Comparison of ENCODE assay signal across 8 cellular contexts in the genomic region with DNA sequence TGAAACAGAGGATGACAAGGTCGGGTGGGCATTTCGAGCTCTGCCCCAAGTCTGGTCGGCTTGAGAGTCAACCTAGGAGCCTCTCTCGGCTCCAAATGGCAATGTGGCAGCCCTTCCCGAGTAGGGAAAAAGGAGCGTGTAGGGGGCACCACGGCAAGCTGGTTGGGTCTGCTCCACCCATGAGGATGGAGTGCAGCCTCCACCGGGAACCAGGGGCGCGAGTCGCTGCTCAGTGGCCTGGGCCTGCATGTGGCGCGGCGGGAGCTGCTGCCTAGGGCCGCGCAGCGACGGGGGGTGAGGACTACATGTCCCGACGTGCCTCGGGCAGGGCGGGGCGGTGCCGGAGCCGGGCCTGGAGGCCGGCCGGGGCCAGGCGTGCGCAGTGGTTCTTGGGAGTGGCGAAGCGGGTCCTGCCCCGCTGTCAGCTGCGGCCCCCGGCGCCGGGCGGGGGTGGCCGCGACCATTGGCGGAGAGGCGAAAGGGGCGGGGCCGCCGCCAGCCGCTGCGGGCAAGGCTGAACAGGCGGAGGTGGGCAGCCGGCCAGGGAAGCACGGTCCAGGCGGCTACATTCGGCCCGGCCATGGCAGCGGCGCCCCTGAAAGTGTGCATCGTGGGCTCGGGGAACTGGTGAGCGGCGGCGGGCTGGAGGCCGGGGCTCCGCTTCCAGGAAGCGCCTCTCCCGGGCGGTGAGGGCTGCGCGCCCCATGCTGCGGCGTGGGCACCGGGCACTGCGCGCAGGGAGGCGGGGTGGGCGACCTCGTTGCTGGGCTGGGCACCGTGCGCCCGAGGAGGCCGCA. TPM values are rescaled to one million over a fixed set of nuclear protein-coding genes. Genes with fewer than 3 reads are reported as not detected.
DNase-seq lines count a peak whose midpoint lies in the region; TF ChIP-seq lines count a peak whose summit lies in the region.

A gene (plus strand): TSS at position 489 of the 797 bp plus-strand sequence. CDS start 92 bp downstream, at position 581.

- peak; percentile 94 for DNase-seq in HCEC 1CT
- peak; percentile 96 for DNase-seq in MM.1S
- peak; percentile 92 for DNase-seq in SIG-M5 treated with dmso at 0.1 percent for 504 hours (lab: John Stamatoyannopoulos, UW; ENCODE audit: unreplicated experiment)
- DNase-seq in activated gamma-delta T cell treated with Interleukin-2 at 50 U/mL for 16 hours, result peak; percentile 88
- DNase-seq in fibroblast of villous mesenchyme (ENCODE audit: low read depth), result peak; percentile 93
- peak; percentile 86 for DNase-seq in neural crest cell (ENCODE audit: low read depth, low spot score)
- peak; percentile 96 for DNase-seq in stomach

- WGBS in stomach, 5 donors, result 3 to 6% (median 4%) methylated on average over 38 to 78 of the region's 78 CpGs

- TF ChIP-seq POLR2A in stomach (IDR thresholded peaks at IDR 0.05), result no peak

- no peaks in the 10 kb centered on the region for H3F3A ChIP-seq in MM.1S (ENCODE audit: insufficient read depth, low read length)

- H3K9ac ChIP-seq in ES-I3 (ENCODE audit: low read depth, low read length) (peak within 1 kb of the TSS; percentile 65), MM.1S (ENCODE audit: low read length) (peak within 1 kb of the TSS; percentile 43; the same call in 1 of the 2 replicates)

- H3K9me3 ChIP-seq in ES-I3 (ENCODE audit: control insufficient read depth, insufficient read depth, low read length) (peaks cover 2% of the 10 kb centered on the region), MM.1S (replicated peaks; ENCODE audit: insufficient read depth, low read length) (no peaks in the 10 kb centered on the region), stomach (peaks cover 5 to 23% (median 15%) of the 10 kb centered on the region in 4 donors)

- TF ChIP-seq CTCF in MM.1S (IDR thresholded peaks at IDR 0.05; ENCODE audit: low read length) (no peak), fibroblast of villous mesenchyme (IDR thresholded peaks at IDR 0.05; ENCODE audit: insufficient read depth, low read depth, low read length) (no peak), neural crest cell (conservative IDR thresholded peaks at IDR 0.05) (no peak), stomach (IDR thresholded peaks at IDR 0.05) (no peak)

- TF ChIP-seq EP300 in stomach (IDR thresholded peaks at IDR 0.05), result no peak

- H3K36me3 Mint-ChIP-seq in neural crest cell (ENCODE audit: low read depth), result peaks cover 12% of the 10 kb centered on the region

- H2AFZ ChIP-seq in MM.1S (ENCODE audit: low read length), result peak within 1 kb of the TSS; percentile 98

- H3K4me3 ChIP-seq in MM.1S (ENCODE audit: low read length), result peak within 1 kb of the TSS; percentile 83
- H3K4me3 ChIP-seq in fibroblast of villous mesenchyme (ENCODE audit: low read depth, low read length), result peak within 1 kb of the TSS; percentile 67
- H3K4me3 ChIP-seq in stomach, result peak within 1 kb of the TSS; percentile 72 to 100 (median 89)

- 0 out of 2 replicates have a peak, but pooled peaks cover 5% of the 10 kb centered on the region for H3K79me2 ChIP-seq in MM.1S (ENCODE audit: low read length)

- H3K4me2 ChIP-seq in MM.1S (ENCODE audit: low read depth, low read length), result peak within 1 kb of the TSS; percentile 96

- H3K27ac Mint-ChIP-seq in neural crest cell (ENCODE audit: unreplicated experiment), result no peak within 1 kb of the TSS

- H4K20me1 ChIP-seq in MM.1S (ENCODE audit: insufficient read depth, low read length), result no peaks in the 10 kb centered on the region

- intact Hi-C loops in stomach (cut with DNase I; ENCODE audit: low total_unique reads), result no loop called here

- H3K4me1 Mint-ChIP-seq in neural crest cell, result peaks cover 13% of the 10 kb centered on the region

- H3K27ac ChIP-seq in MM.1S (ENCODE audit: low read length) (no peak within 1 kb of the TSS), stomach (peak within 1 kb of the TSS; percentile 84 to 92 (median 88))

- H3K9me3 Mint-ChIP-seq in neural crest cell, result peaks cover 12% of the 10 kb centered on the region

- peaks cover 24% of the 10 kb centered on the region for H3K27me3 Mint-ChIP-seq in neural crest cell (ENCODE audit: low read depth)

- H3K27me3 ChIP-seq in MM.1S (replicated peaks; ENCODE audit: insufficient read depth, low read length) (no peaks in the 10 kb centered on the region), stomach (no peaks in the 10 kb centered on the region)

- H3K9me2 ChIP-seq in MM.1S (replicated peaks; ENCODE audit: insufficient read depth, low read length), result no peaks in the 10 kb centered on the region

- H3K4me1 ChIP-seq in ES-I3 (ENCODE audit: insufficient read depth, low read length) (no peaks in the 10 kb centered on the region), MM.1S (ENCODE audit: low read length) (peaks cover 4% of the 10 kb centered on the region; the same call in 1 of the 2 replicates), stomach (peaks cover 38 to 58% (median 52%) of the 10 kb centered on the region in 4 donors)

- H3K36me3 ChIP-seq in ES-I3 (ENCODE audit: insufficient read depth, low read length) (no peaks in the 10 kb centered on the region), MM.1S (replicated peaks; ENCODE audit: insufficient read depth, low read length) (no peaks in the 10 kb centered on the region), stomach (no peaks in the 10 kb centered on the region)

- peak within 1 kb of the TSS; percentile 91 for H3K4me3 Mint-ChIP-seq in neural crest cell

RNA-seq across cellular contexts. Expression of the gene that starts here (rescaled TPM):
- total RNA-seq in fibroblast of villous mesenchyme, result 3.5 and 7.8 TPM in 2 replicates
- total RNA-seq in neural crest cell, result 6.0 and 7.7 TPM in 2 replicates
- 10 to 100 TPM; 33.8 to 79.0 (median 50.6) TPM for total RNA-seq in stomach
- polyA plus RNA-seq in stomach, result 10 to 100 TPM; 16.5 to 32.4 (median 17.0) TPM
